In genomic region chr5:82010696-82011095, GRCh38 we compare ENCODE assay signal across 29 cellular contexts. TPM values are rescaled to one million over a fixed set of nuclear protein-coding genes. Genes with fewer than 3 reads are reported as not detected.
DNase-seq lines count a peak whose midpoint lies in the region; TF ChIP-seq lines count a peak whose summit lies in the region.
"Had no signal": no experiment of that assay in that cellular context is flagged by ENCODE, and none has a peak within 500 bp of the region (broad histone marks: within the 10 kb centered on the region; RNA-seq: fewer than 3 reads in every experiment).

No MANE protein-coding gene starts in this region.

- H3K27ac ChIP-seq in 22Rv1 (peak overlapping the region; percentile 15; the same call in 1 of the 2 replicates), prostate gland (peak overlapping the region; percentile 2 to 23), ascending aorta (no peak overlapping the region), left ventricle myocardium inferior (replicated peaks) (no peak overlapping the region)
- H3K27ac ChIP-seq: A549; BLaER1; BLaER1 treated with 17β-estradiol and CSF1 and Interleukin-3, amounts not matched to agents 10 nM and 100 nM had no signal

- intact Hi-C loops in prostate gland (cut with DNase I) (no loop called here), ascending aorta (cut with DNase I) (no loop called here), left ventricle myocardium inferior (cut with micrococcal nuclease) (no loop called here)

- H3K36me3 ChIP-seq in prostate gland (no peaks in the 10 kb centered on the region), ascending aorta (no peaks in the 10 kb centered on the region), left ventricle myocardium inferior (peaks cover 3% of the 10 kb centered on the region)
- H3K36me3 ChIP-seq: BE2C had no signal

- H3K4me3 ChIP-seq in LNCaP clone FGC (ENCODE audit: low read depth, low read length) (no peak overlapping the region), prostate gland (no peak overlapping the region), ascending aorta (no peak overlapping the region), left ventricle myocardium inferior (no peak overlapping the region)
- H3K4me3 ChIP-seq: A549; BLaER1; BLaER1 treated with 17β-estradiol and CSF1 and Interleukin-3, amounts not matched to agents 10 nM and 100 nM had no signal

- no peaks in the 10 kb centered on the region for H3K27me3 ChIP-seq in prostate gland (replicated peaks; ENCODE audit: insufficient read depth)
- H3K27me3 ChIP-seq in ascending aorta, result no peaks in the 10 kb centered on the region
- H3K27me3 ChIP-seq in left ventricle myocardium inferior (ENCODE audit: low read depth), result no peaks in the 10 kb centered on the region
- H3K27me3 ChIP-seq: BE2C; BLaER1; BLaER1 treated with 17β-estradiol and CSF1 and Interleukin-3, amounts not matched to agents 10 nM and 100 nM had no signal

- TF ChIP-seq CTCF in 22Rv1 (IDR thresholded peaks at IDR 0.05) (no peak), LNCaP clone FGC (IDR thresholded peaks at IDR 0.05; ENCODE audit: control insufficient read depth, extremely low read depth, insufficient read depth) (no peak), prostate gland (IDR thresholded peaks at IDR 0.05) (no peak), ascending aorta (IDR thresholded peaks at IDR 0.05) (no peak), left ventricle myocardium inferior (IDR thresholded peaks at IDR 0.05; ENCODE audit: borderline replicate concordance) (no peak)

- TF ChIP-seq POLR2A in prostate gland (IDR thresholded peaks at IDR 0.05), result no peak

- peaks cover 2% of the 10 kb centered on the region for H3K4me1 ChIP-seq in prostate gland (replicated peaks)
- no peaks in the 10 kb centered on the region for H3K4me1 ChIP-seq in ascending aorta
- no peaks in the 10 kb centered on the region for H3K4me1 ChIP-seq in left ventricle myocardium inferior
- H3K4me1 ChIP-seq: A549; BLaER1; BLaER1 treated with 17β-estradiol and CSF1 and Interleukin-3, amounts not matched to agents 10 nM and 100 nM; Caco-2 had no signal

- 51% methylated on average over 2 of the region's 2 CpGs for WGBS in prostate gland

- peak; percentile 65 for DNase-seq in LNCaP clone FGC (ENCODE audit: low read depth)
- no peak for DNase-seq in prostate gland (ENCODE audit: low spot score)
- no peak for DNase-seq in ascending aorta (ENCODE audit: low spot score in 2 of 2)
- no peak for DNase-seq in NCI-H446 (lab: John Stamatoyannopoulos, UW)
- DNase-seq in left ventricle myocardium inferior, result no peak
- DNase-seq: 8988T; ACHN; AML-193; BE2C; C1 segment of cervical spinal cord; Caco-2; Calu3; CD4-positive, alpha-beta memory T cell; CD4-positive, alpha-beta T cell; CD4-positive, CD25-positive, alpha-beta regulatory T cell; CD8-positive, alpha-beta memory T cell; CD8-positive, alpha-beta T cell; COR-L47; DMS 273 treated with DMSO at 0.1 percent for 48 hours; DMS153; DMS53; DMS79; DMS79 treated with DMSO at 0.1 percent for 48 hours; DND-41; EL had no signal

- no peaks in the 10 kb centered on the region for H3K9me3 ChIP-seq in prostate gland
- no peaks in the 10 kb centered on the region for H3K9me3 ChIP-seq in ascending aorta
- H3K9me3 ChIP-seq in left ventricle myocardium inferior (replicated peaks), result peaks cover 11% of the 10 kb centered on the region
- H3K9me3 ChIP-seq: BE2C, Caco-2 had no signal

RNA-seq across cellular contexts. Expression of gene ATG10, which starts 38.9 kb away (rescaled TPM):
- total RNA-seq in prostate gland, result 10 to 100 TPM in 1 of 2 donors, 1 to 10 TPM in 1; 3.2 to 16.7 TPM
- total RNA-seq in ascending aorta, result 8.4 TPM
- total RNA-seq in left ventricle myocardium inferior, result 6.0 TPM

Comparison
In these comparisons a context has a peak if more than half of its experiments do, and no peak if none do; other contexts are left out.
1. H3K27ac ChIP-seq: peak in 22Rv1 (single experiment) and prostate gland (2 of 2); none in ascending aorta (0 of 2) and left ventricle myocardium inferior (single experiment).